25 cellular contexts compared by ENCODE assay signal in the genomic region with DNA sequence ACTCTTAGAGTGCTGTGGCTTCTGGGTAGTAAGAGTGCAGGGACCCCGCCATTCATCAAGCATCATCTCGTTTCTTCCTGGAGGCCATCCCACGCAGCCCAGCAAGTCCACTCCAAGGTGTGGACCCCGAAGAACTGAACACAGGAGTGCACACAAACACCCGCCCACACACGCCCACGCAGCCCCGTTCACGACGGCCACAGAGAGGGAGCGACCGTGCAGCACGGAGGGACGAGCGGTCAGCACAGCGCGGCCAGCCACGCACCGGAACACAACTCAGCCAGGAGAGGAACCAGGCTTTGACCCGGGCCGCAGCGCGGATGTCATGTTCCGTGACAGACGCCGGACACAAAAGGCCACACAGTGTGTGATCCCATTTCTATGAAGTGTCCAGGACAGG.
"Had no signal": no experiment of that assay in that cellular context is flagged by ENCODE, and none has a peak within 500 bp of the region (broad histone marks: within the 10 kb centered on the region; RNA-seq: fewer than 3 reads in every experiment).

No MANE protein-coding gene starts in this region.

- H3K27me3 ChIP-seq: hepatocyte, left lung, pancreas, right lobe of liver, thyroid gland, transverse colon, upper lobe of left lung, vagina had no signal

- H3K4me1 ChIP-seq: pancreas, right lobe of liver, vagina had no signal

- H3K79me2 ChIP-seq: hepatocyte had no signal

- H3K9me3 ChIP-seq: left lung, lower lobe of right lung, pancreas, psoas muscle, right lobe of liver, thyroid gland, transverse colon, upper lobe of left lung, vagina had no signal

- H3K27ac ChIP-seq: hepatocyte, left lung, lower lobe of right lung, pancreas, psoas muscle, right lobe of liver, thyroid gland, transverse colon, upper lobe of left lung, vagina had no signal

- H3K4me3 ChIP-seq: hepatocyte, left lung, lower lobe of right lung, pancreas, psoas muscle, right lobe of liver, smooth muscle cell, thyroid gland, transverse colon, upper lobe of left lung, vagina had no signal

- H3K4me2 ChIP-seq: hepatocyte, smooth muscle cell had no signal

- DNase-seq: islet precursor cell; kidney glomerular epithelial cell; left cardiac atrium; lower lobe of right lung; mammary epithelial cell; mesenchymal stem cell; naive thymus-derived CD8-positive, alpha-beta T cell; pancreas; posterior cingulate gyrus; psoas muscle; right lobe of liver; stimulated activated CD4-positive, alpha-beta T cell treated with anti-CD3 and anti-CD28 coated beads, Interleukin-1b, Interleukin-23, amount 100 ng/mL, for 48 hours; stimulated activated CD4-positive, alpha-beta T cell treated with anti-CD3 and anti-CD28 coated beads, Interleukin-2, amount 100 ng/mL, for 48 hours; stimulated activated CD4-positive, alpha-beta T cell treated with anti-CD3 and anti-CD28 coated beads, Interleukin-4, amount 100 ng/mL, for 4 hours; stimulated activated CD8-positive, alpha-beta memory T cell treated with anti-CD3 and anti-CD28 coated beads, Interleukin-4, amount 100 ng/mL, for 48 hours; stimulated activated naive CD4-positive, alpha-beta T cell treated with Interleukin-2 at 50 U/mL for 16 hours; stimulated activated naive CD8-positive, alpha-beta T cell treated with anti-CD3 and anti-CD28 coated beads, Interleukin-15, amount 100 ng/mL, for 72 hours; substantia nigra; thyroid gland; transverse colon; upper lobe of left lung had no signal

- ATAC-seq: left cardiac atrium; left lung; lower lobe of right lung; naive thymus-derived CD8-positive, alpha-beta T cell; pancreas; psoas muscle; right lobe of liver; stimulated activated naive CD8-positive, alpha-beta T cell treated with anti-CD3 and anti-CD28 coated beads, Interleukin-15, amount 100 ng/mL, for 72 hours had no signal

- H3K36me3 ChIP-seq: pancreas, right lobe of liver, thyroid gland, transverse colon had no signal

- H2AFZ ChIP-seq: hepatocyte had no signal
